12 cellular contexts compared by ENCODE assay signal in genomic region chrX:122565952-122566351, GRCh38.
A peak's percentile ranks its signal among the peaks of the same experiment; 100 is the strongest.
DNase-seq lines count a peak whose midpoint lies in the region; ATAC-seq and TF ChIP-seq lines count a peak whose summit lies in the region.
"Had no signal": no experiment of that assay in that cellular context is flagged by ENCODE, and none has a peak within 500 bp of the region (broad histone marks: within the 10 kb centered on the region; RNA-seq: fewer than 3 reads in every experiment).

No MANE protein-coding gene starts in this region.

- H3K27me3 ChIP-seq in ACC112 (ENCODE audit: insufficient read depth, low read length) (no peaks in the 10 kb centered on the region), body of pancreas (no peaks in the 10 kb centered on the region)

- POLR2A ChIA-PET in T-cell (lab: Charles Lee), result no interaction called here

- DNase-seq in HPDE6-E6E7 (ENCODE audit: extremely low spot score) (peak; percentile 22), body of pancreas (peak in 2 of 4 donors; percentile 8 to 10), islet precursor cell (peak; percentile 65), T-cell (no peak), T-helper 2 cell (no peak)
- DNase-seq: activated gamma-delta T cell treated with Interleukin-2 at 50 U/mL for 16 hours had no signal

- H3K9me3 ChIP-seq in body of pancreas, result no peaks in the 10 kb centered on the region

- H3K27ac Mint-ChIP-seq in T-cell, result no peak overlapping the region
- H3K27ac Mint-ChIP-seq: memory B cell had no signal

- H3K9me3 Mint-ChIP-seq in T-cell, result peaks cover 2 to 4% (median 3%) of the 10 kb centered on the region in 3 donors

- CTCF ChIA-PET in T-cell (lab: Charles Lee), result interaction anchor here in 1 of 2 donors (0.8 kb wide), 1 partner anchor 1359 kb away, joined by 3 read pairs; no protein-coding TSS in a partner anchor

- H3K4me3 ChIP-seq in ACC112 (ENCODE audit: low read depth, low read length) (no peak overlapping the region), body of pancreas (no peak overlapping the region)
- H3K4me3 ChIP-seq: BLaER1 treated with 17β-estradiol and CSF1 and Interleukin-3, amounts not matched to agents 10 nM and 100 nM; GM12878 had no signal

- H3K27ac ChIP-seq in ACC112 (ENCODE audit: low read depth, low read length) (0 out of 2 replicates have a peak overlapping the region, but pooled peaks have one; percentile 26), body of pancreas (no peak overlapping the region)
- H3K27ac ChIP-seq: BLaER1 treated with 17β-estradiol and CSF1 and Interleukin-3, amounts not matched to agents 10 nM and 100 nM had no signal

- H3K36me3 ChIP-seq in ACC112 (ENCODE audit: insufficient read depth, low read length), result no peaks in the 10 kb centered on the region
- H3K36me3 ChIP-seq in body of pancreas (replicated peaks in 1 of 2; ENCODE audit: insufficient read depth in 1 of 2, low read depth in 2 of 2), result no peaks in the 10 kb centered on the region
- H3K36me3 ChIP-seq: BLaER1 treated with 17β-estradiol and CSF1 and Interleukin-3, amounts not matched to agents 10 nM and 100 nM had no signal

- no peak for TF ChIP-seq CTCF in body of pancreas (IDR thresholded peaks at IDR 0.05)

- H3K27me3 Mint-ChIP-seq in T-cell, result peaks cover 0 to 2% of the 10 kb centered on the region in 2 donors
- H3K27me3 Mint-ChIP-seq: memory B cell had no signal

- no peak overlapping the region for H2AFZ ChIP-seq in ACC112 (ENCODE audit: low read length, unreplicated experiment)

- WGBS in body of pancreas, 2 donors, result 14 to 20% methylated on average over 1 of the region's 1 CpG

- H3K79me2 ChIP-seq in ACC112 (ENCODE audit: control insufficient read depth, insufficient read depth, low read length, unreplicated experiment), result no peaks in the 10 kb centered on the region

- no peaks in the 10 kb centered on the region for H3K36me3 Mint-ChIP-seq in T-cell
- H3K36me3 Mint-ChIP-seq: memory B cell had no signal

- no peaks in the 10 kb centered on the region for H3K4me1 Mint-ChIP-seq in T-cell
- H3K4me1 Mint-ChIP-seq: memory B cell had no signal

- H3K4me1 ChIP-seq in ACC112 (ENCODE audit: control insufficient read depth, insufficient read depth, low read length, unreplicated experiment) (peaks cover 4% of the 10 kb centered on the region), body of pancreas (no peaks in the 10 kb centered on the region)
- H3K4me1 ChIP-seq: BLaER1 treated with 17β-estradiol and CSF1 and Interleukin-3, amounts not matched to agents 10 nM and 100 nM had no signal

- intact Hi-C loops in body of pancreas (cut with DNase I), result no loop called here

- peak; percentile 38 for ATAC-seq in body of pancreas
- no peak for ATAC-seq in HG03442 (IDR thresholded peaks at IDR 0.05; ENCODE audit: unreplicated experiment)
- no peak for ATAC-seq in T-cell (replicated peaks in 1 of 4)
- ATAC-seq in HG03196 (IDR thresholded peaks at IDR 0.05; ENCODE audit: unreplicated experiment), result no peak
- ATAC-seq: GM12878 had no signal

- no peak for TF ChIP-seq POLR2A in body of pancreas (IDR thresholded peaks at IDR 0.05)

- H3K4me3 Mint-ChIP-seq in T-cell, result no peak overlapping the region
- H3K4me3 Mint-ChIP-seq: memory B cell had no signal

Comparison
In these comparisons a context has a peak if more than half of its experiments do, and no peak if none do; other contexts are left out.
1. DNase-seq: peak in HPDE6-E6E7 (single experiment) and islet precursor cell (single experiment); none in T-cell (0 of 34) and T-helper 2 cell (0 of 5).